ENCODE assay signal across 16 cellular contexts in the genomic region with DNA sequence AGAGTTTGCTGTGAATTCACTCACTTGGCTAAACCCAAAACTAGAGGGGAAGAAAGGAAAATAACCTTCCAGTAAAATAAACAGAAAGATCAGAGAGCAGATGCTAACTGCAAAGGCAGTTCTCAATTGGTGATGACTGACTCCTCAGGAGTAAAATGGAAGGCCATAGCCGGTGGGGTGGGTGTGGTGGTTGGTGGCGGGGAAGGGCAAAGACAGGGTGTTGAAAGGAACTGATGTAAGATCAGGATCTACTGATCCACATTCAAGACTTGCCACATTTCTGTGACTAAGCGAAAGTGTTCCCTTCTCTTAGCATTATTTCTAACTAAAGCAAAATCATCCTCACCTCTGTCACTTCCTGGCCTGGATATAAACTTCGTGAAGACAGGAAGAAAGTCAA. TPM values are rescaled to one million over a fixed set of nuclear protein-coding genes. Genes with fewer than 3 reads are reported as not detected.
DNase-seq lines count a peak whose midpoint lies in the region; TF ChIP-seq lines count a peak whose summit lies in the region.
"Had no signal": no experiment of that assay in that cellular context is flagged by ENCODE, and none has a peak within 500 bp of the region (broad histone marks: within the 10 kb centered on the region; RNA-seq: fewer than 3 reads in every experiment).

No MANE protein-coding gene starts in this region.

- no peak for TF ChIP-seq CTCF in fibroblast of the aortic adventitia (IDR thresholded peaks at IDR 0.05; ENCODE audit: insufficient read depth, low read length)
- TF ChIP-seq CTCF in uterus (IDR thresholded peaks at IDR 0.05) = no peak

- no peaks in the 10 kb centered on the region for H3K9me3 ChIP-seq in uterus
- H3K9me3 ChIP-seq: SK-N-SH, testis had no signal

- H3K27ac ChIP-seq in uterus = peak overlapping the region; percentile 19 to 29
- H3K27ac ChIP-seq: testis had no signal

- H3K4me1 Mint-ChIP-seq in activated naive CD4-positive, alpha-beta T cell treated with anti-CD3 and anti-CD28 coated beads, Interleukin-2, amount 10 ng/mL, durations not matched to agents 7 days and 5 days = peaks cover 62% of the 10 kb centered on the region
- H3K4me1 Mint-ChIP-seq: B cell had no signal

- DNase-seq in stimulated activated CD4-positive, alpha-beta T cell treated with anti-CD3 and anti-CD28 coated beads, Interleukin-15, amount 100 ng/mL, for 24 hours = peak; percentile 59
- DNase-seq in stimulated activated CD4-positive, alpha-beta T cell treated with anti-CD3 and anti-CD28 coated beads, Interleukin-4, amount 100 ng/mL, for 4 hours = no peak
- DNase-seq in activated naive CD4-positive, alpha-beta T cell treated with anti-CD3 and anti-CD28 coated beads, Interleukin-2, amount 10 ng/mL, durations not matched to agents 7 days and 5 days = peak; percentile 32
- DNase-seq in fibroblast of the aortic adventitia (ENCODE audit: low read depth) (peak; percentile 19), uterus (no peak), dermis blood vessel endothelial cell (no peak), NCI-H748 (lab: John Stamatoyannopoulos, UW; ENCODE audit: unreplicated experiment) (no peak), HK-2 (ENCODE audit: unreplicated experiment) (no peak)
- DNase-seq: DMS79 treated with DMSO at 0.1 percent for 48 hours, endodermal cell, H7, NCI-H1105, occipital lobe, SK-N-SH, testis had no signal

- peak overlapping the region; percentile 67 for H3K27ac Mint-ChIP-seq in activated naive CD4-positive, alpha-beta T cell treated with anti-CD3 and anti-CD28 coated beads, Interleukin-2, amount 10 ng/mL, durations not matched to agents 7 days and 5 days
- H3K27ac Mint-ChIP-seq: B cell, endodermal cell had no signal

- H3K4me3 ChIP-seq in fibroblast of the aortic adventitia (ENCODE audit: low read depth, low read length) = no peak overlapping the region
- H3K4me3 ChIP-seq in uterus = no peak overlapping the region
- H3K4me3 ChIP-seq: testis had no signal

- peaks cover 1% of the 10 kb centered on the region for H3K36me3 Mint-ChIP-seq in activated naive CD4-positive, alpha-beta T cell treated with anti-CD3 and anti-CD28 coated beads, Interleukin-2, amount 10 ng/mL, durations not matched to agents 7 days and 5 days

- no peak for TF ChIP-seq POLR2A in uterus (IDR thresholded peaks at IDR 0.05)

- H3K9me3 Mint-ChIP-seq in activated naive CD4-positive, alpha-beta T cell treated with anti-CD3 and anti-CD28 coated beads, Interleukin-2, amount 10 ng/mL, durations not matched to agents 7 days and 5 days = no peaks in the 10 kb centered on the region
- H3K9me3 Mint-ChIP-seq: endodermal cell had no signal

- CTCF ChIA-PET in activated naive CD4-positive, alpha-beta T cell treated with anti-CD3 and anti-CD28 coated beads, Interleukin-2, amount 10 ng/mL, durations not matched to agents 7 days and 5 days (lab: Charles Lee) = interaction anchor here (1.2 to 2.2 kb wide), 3 partner anchors 24 to 179 kb away, joined by 3 to 7 read pairs (median 5); a partner anchor contains a TSS

- peaks cover 0 to 4% of the 10 kb centered on the region in 2 donors for H3K4me1 ChIP-seq in uterus

- intact Hi-C loops in uterus (cut with DNase I; ENCODE audit: low total_unique reads) = no loop called here

- H3K27me3 ChIP-seq in uterus = no peaks in the 10 kb centered on the region
- H3K27me3 ChIP-seq: testis had no signal

- H3K36me3 ChIP-seq in uterus = no peaks in the 10 kb centered on the region

- no peak overlapping the region for H3K4me3 Mint-ChIP-seq in activated naive CD4-positive, alpha-beta T cell treated with anti-CD3 and anti-CD28 coated beads, Interleukin-2, amount 10 ng/mL, durations not matched to agents 7 days and 5 days
- H3K4me3 Mint-ChIP-seq: B cell, endodermal cell had no signal

- peaks cover 4% of the 10 kb centered on the region for H3K27me3 Mint-ChIP-seq in activated naive CD4-positive, alpha-beta T cell treated with anti-CD3 and anti-CD28 coated beads, Interleukin-2, amount 10 ng/mL, durations not matched to agents 7 days and 5 days

RNA-seq across cellular contexts. Expression of a gene that starts 26.3 kb away (rescaled TPM):
- total RNA-seq in fibroblast of the aortic adventitia (ENCODE audit: low replicate concordance) (0.16 and 1.6 TPM in 2 replicates), uterus (10 to 100 TPM; 25.4 to 79.1 (median 36.5) TPM), dermis blood vessel endothelial cell (16.8 and 24.2 TPM in 2 replicates)

RNA-seq across cellular contexts. Expression of a gene that starts 53.8 kb away (rescaled TPM):
- total RNA-seq in fibroblast of the aortic adventitia (ENCODE audit: low replicate concordance) (56.8 and 137 TPM in 2 replicates), uterus (100 to 1,000 TPM in 2 of 4 donors, 10 to 100 TPM in 2; 48.0 to 304 (median 165) TPM), dermis blood vessel endothelial cell (0.51 and 0.98 TPM in 2 replicates)

Comparison
In these comparisons a context has a peak if more than half of its experiments do, and no peak if none do; other contexts are left out.
1. DNase-seq: peak in stimulated activated CD4-positive, alpha-beta T cell treated with anti-CD3 and anti-CD28 coated beads, Interleukin-15, amount 100 ng/mL, for 24 hours (single experiment), activated naive CD4-positive, alpha-beta T cell treated with anti-CD3 and anti-CD28 coated beads, Interleukin-2, amount 10 ng/mL, durations not matched to agents 7 days and 5 days (single experiment) and fibroblast of the aortic adventitia (single experiment); none in stimulated activated CD4-positive, alpha-beta T cell treated with anti-CD3 and anti-CD28 coated beads, Interleukin-4, amount 100 ng/mL, for 4 hours (0 of 2), uterus (0 of 2), dermis blood vessel endothelial cell (single experiment), NCI-H748 (single experiment) and HK-2 (single experiment).
2. RNA of a gene that starts 53.8 kb away (total RNA-seq): 48.0 to 304 TPM in uterus and 56.8 to 137 TPM in fibroblast of the aortic adventitia; 0.51 to 0.98 TPM in dermis blood vessel endothelial cell; every median in the first group is over 10 times any median in the second.